In genomic region chr19:5183616-5184015, GRCh38 we compare ENCODE assay signal across 24 cellular contexts.
"Had no signal": no experiment of that assay in that cellular context is flagged by ENCODE, and none has a peak within 500 bp of the region (broad histone marks: within the 10 kb centered on the region; RNA-seq: fewer than 3 reads in every experiment).

No MANE protein-coding gene starts in this region.

- H3K4me2 ChIP-seq: hepatocyte had no signal

- H3K27ac ChIP-seq: coronary artery, dorsolateral prefrontal cortex, epithelial cell of prostate, esophagus squamous epithelium, gastrocnemius medialis, hepatocyte, left lung, lower lobe of right lung had no signal

- H3K4me3 ChIP-seq: coronary artery, dorsolateral prefrontal cortex, esophagus squamous epithelium, gastrocnemius medialis, hepatocyte, left lung, lower lobe of right lung had no signal

- H3K9me3 ChIP-seq: esophagus squamous epithelium, gastrocnemius medialis, left lung, lower lobe of right lung had no signal

- H3K79me2 ChIP-seq: hepatocyte had no signal

- DNase-seq: dermis blood vessel endothelial cell; dorsolateral prefrontal cortex; effector CD4-positive, alpha-beta T cell; effector memory CD4-positive, alpha-beta T cell; erythroblast; esophagus squamous epithelium; foreskin fibroblast; foreskin melanocyte; gastrocnemius medialis; glutamatergic neuron; head of caudate nucleus; immature natural killer cell; islet precursor cell; left cardiac atrium; left lung; left ventricle myocardium superior; lower lobe of right lung; mesendoderm; midbrain; naive thymus-derived CD4-positive, alpha-beta T cell; natural killer cell had no signal

- H2AFZ ChIP-seq: hepatocyte had no signal

- H3K27me3 ChIP-seq: dorsolateral prefrontal cortex, hepatocyte had no signal

- H3K36me3 ChIP-seq: esophagus squamous epithelium, gastrocnemius medialis, left lung, lower lobe of right lung had no signal

- H3K4me1 ChIP-seq: esophagus squamous epithelium, gastrocnemius medialis, left lung, lower lobe of right lung had no signal
